8 cellular contexts compared by ENCODE assay signal in the genomic region with DNA sequence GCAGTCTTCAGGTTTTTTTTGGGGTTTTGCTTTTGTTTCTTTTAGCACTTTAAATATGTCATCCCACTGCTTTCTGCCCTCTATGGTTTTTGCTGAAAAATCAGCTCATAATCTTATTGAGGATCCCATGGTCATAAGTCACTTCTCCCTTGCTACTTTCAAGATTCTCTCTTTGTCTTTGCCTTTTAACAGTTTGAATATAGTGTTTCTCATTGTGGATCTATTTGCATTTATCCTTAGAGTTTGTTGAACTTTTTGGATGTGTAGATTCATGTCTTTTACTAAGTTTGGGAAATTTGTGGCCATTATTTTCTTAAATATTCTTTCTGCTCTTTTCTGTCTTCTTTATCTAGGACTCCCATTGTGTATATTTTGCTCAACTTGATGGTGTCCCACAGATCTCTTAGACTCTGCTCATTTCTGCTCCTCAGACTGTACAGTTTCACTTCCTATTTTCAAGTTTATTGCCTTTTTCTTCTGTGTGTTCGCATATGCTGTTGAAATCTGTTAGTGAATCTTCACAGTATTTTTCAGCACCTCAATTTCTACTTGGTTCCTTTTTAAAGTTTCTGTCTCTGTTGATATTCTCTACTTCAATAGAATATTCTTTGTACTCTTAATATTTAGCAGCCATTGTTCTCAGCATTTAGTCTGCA.
DNase-seq lines count a peak whose midpoint lies in the region; ATAC-seq, FAIRE-seq and TF ChIP-seq lines count a peak whose summit lies in the region.

No MANE protein-coding gene starts in this region.

- TF ChIP-seq POLR2A in esophagus muscularis mucosa (IDR thresholded peaks at IDR 0.05; ENCODE audit: low read depth), result no peak

- no peak overlapping the region for H3K4me2 ChIP-seq in keratinocyte (ENCODE audit: control insufficient read depth, extremely low read depth, insufficient read depth, low read depth, low read length)

- no peak overlapping the region for H3K9ac ChIP-seq in keratinocyte (ENCODE audit: control insufficient read depth, extremely low read depth, insufficient read depth, low read length)

- no peak for TF ChIP-seq EP300 in esophagus muscularis mucosa (IDR thresholded peaks at IDR 0.05)

- H4K20me1 ChIP-seq in keratinocyte (ENCODE audit: control insufficient read depth, extremely low read depth, insufficient read depth, low read length), result no peaks in the 10 kb centered on the region

- dilution Hi-C loops in keratinocyte (cut with MboI; ENCODE audit: extremely low pct_ligation_motif_present, low sequenced_read_pairs), result no loop called here

- H2AFZ ChIP-seq in keratinocyte (ENCODE audit: control insufficient read depth, low read length), result no peak overlapping the region

- H3K4me1 ChIP-seq in keratinocyte (ENCODE audit: control insufficient read depth, extremely low read depth, insufficient read depth, low read length) (no peaks in the 10 kb centered on the region), esophagus muscularis mucosa (peaks cover 14 to 24% (median 19%) of the 10 kb centered on the region in 4 donors)

- POLR2A ChIA-PET in RWPE1 (lab: Yijun Ruan, JAX; ENCODE audit: low non-redundant PET), result no interaction called here

- H3K9me1 ChIP-seq in keratinocyte (ENCODE audit: control insufficient read depth, extremely low read depth, insufficient read depth, low read length), result no peaks in the 10 kb centered on the region

- no peak for DNase-seq in keratinocyte (ENCODE audit: low read depth, low spot score)
- no peak for DNase-seq in MG63
- DNase-seq in RWPE1 (ENCODE audit: low spot score), result no peak
- DNase-seq in esophagus muscularis mucosa (ENCODE audit: extremely low spot score), result no peak
- DNase-seq in GDM1 (lab: John Stamatoyannopoulos, UW), result no peak

- WGBS in esophagus muscularis mucosa, result 81% methylated on average over 1 of the region's 1 CpG

- H3K79me2 ChIP-seq in keratinocyte (ENCODE audit: control insufficient read depth, insufficient read depth, low read length), result peaks cover 72% of the 10 kb centered on the region

- H3K36me3 ChIP-seq in keratinocyte (ENCODE audit: control insufficient read depth in 2 of 2, extremely low read depth in 1 of 2, insufficient read depth in 2 of 2, low read length in 2 of 2) (no peaks in the 10 kb centered on the region), MG63 (peaks cover 35% of the 10 kb centered on the region), esophagus muscularis mucosa (peaks cover 0 to 14% (median 10%) of the 10 kb centered on the region in 4 donors)

- H3K4me3 ChIP-seq in keratinocyte (ENCODE audit: control insufficient read depth in 2 of 3, extremely low read depth in 1 of 3, insufficient read depth in 2 of 3, low read depth in 1 of 3, low read length in 3 of 3) (no peak overlapping the region), MG63 (no peak overlapping the region), esophagus muscularis mucosa (no peak overlapping the region)

- TF ChIP-seq CTCF in keratinocyte (optimal IDR thresholded peaks at IDR 0.05 in 1 of 3, IDR thresholded peaks at IDR 0.05 in 1 of 3, conservative IDR thresholded peaks at IDR 0.05 in 1 of 3; ENCODE audit: extremely low read depth in 1 of 3, insufficient read depth in 2 of 3, low read length in 3 of 3) (no peak), RWPE1 (conservative IDR thresholded peaks at IDR 0.05; ENCODE audit: low read depth) (no peak), esophagus muscularis mucosa (IDR thresholded peaks at IDR 0.05) (no peak)

- ATAC-seq in GM18517 (IDR thresholded peaks at IDR 0.05; ENCODE audit: unreplicated experiment), result peak; percentile 95
- peak; percentile 79 for ATAC-seq in GM21786 (IDR thresholded peaks at IDR 0.05; ENCODE audit: unreplicated experiment)
- ATAC-seq in HG03571 (IDR thresholded peaks at IDR 0.05; ENCODE audit: unreplicated experiment), result peak; percentile 80

- H3K9me3 ChIP-seq in keratinocyte (ENCODE audit: control insufficient read depth, low read depth, low read length) (no peaks in the 10 kb centered on the region), MG63 (peaks cover 11% of the 10 kb centered on the region), esophagus muscularis mucosa (peaks cover 0 to 8% (median 0%) of the 10 kb centered on the region in 4 donors)

- CTCF ChIA-PET in RWPE1 (lab: Yijun Ruan, JAX), result interaction anchor here (0.7 to 1.1 kb wide), 2 partner anchors 12 to 26 kb away, joined by 6 to 11 read pairs; no protein-coding TSS in a partner anchor

- peak; percentile 13 for FAIRE-seq in keratinocyte (lab: Jason Lieb, UNC)

- H3K27ac ChIP-seq in keratinocyte (ENCODE audit: control insufficient read depth, insufficient read depth, low read length) (no peak overlapping the region), RWPE1 (no peak overlapping the region), esophagus muscularis mucosa (replicated peaks in 1 of 4) (no peak overlapping the region)

- H3K27me3 ChIP-seq in keratinocyte (ENCODE audit: control insufficient read depth, extremely low read depth, insufficient read depth, low read length) (no peaks in the 10 kb centered on the region), MG63 (no peaks in the 10 kb centered on the region), esophagus muscularis mucosa (no peaks in the 10 kb centered on the region)

- intact Hi-C loops in esophagus muscularis mucosa (cut with DNase I), result no loop called here
